Comparison of ENCODE assay signal across 9 cellular contexts in the genomic region with DNA sequence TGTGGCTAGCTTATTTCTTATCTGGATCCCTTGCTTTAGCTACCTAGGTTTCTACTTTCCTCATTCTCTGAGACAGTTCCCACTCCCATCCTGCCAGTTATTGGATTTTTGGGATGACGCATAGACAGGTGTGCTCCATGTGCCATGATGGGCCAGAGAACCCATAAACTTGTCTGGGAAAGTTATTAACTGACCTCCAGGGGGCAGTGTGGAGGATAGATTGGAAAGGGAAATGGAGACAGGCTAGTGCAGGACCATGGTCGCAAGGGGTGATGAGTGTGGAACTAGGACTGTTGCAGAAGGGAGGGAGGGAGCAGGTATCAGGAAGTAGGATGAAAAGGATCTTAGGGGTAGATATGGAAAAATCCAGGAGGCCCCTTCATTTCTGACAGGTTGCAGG.
DNase-seq lines count a peak whose midpoint lies in the region; ATAC-seq, FAIRE-seq and TF ChIP-seq lines count a peak whose summit lies in the region.
"Had no signal": no experiment of that assay in that cellular context is flagged by ENCODE, and none has a peak within 500 bp of the region (broad histone marks: within the 10 kb centered on the region; RNA-seq: fewer than 3 reads in every experiment).

No MANE protein-coding gene starts in this region.

- SMC1A ChIA-PET in GM12878 (lab: Charles Lee; ENCODE audit: uncharacterized antibody, unreplicated experiment), result interaction anchor here (1.0 to 1.6 kb wide), 9 partner anchors 8 to 191 kb away, joined by 3 to 5 read pairs (median 3); no protein-coding TSS in a partner anchor

- no peaks in the 10 kb centered on the region for H3K36me3 ChIP-seq in BJ (ENCODE audit: control insufficient read depth, insufficient read depth, low read length)
- no peaks in the 10 kb centered on the region for H3K36me3 ChIP-seq in GM12878 (ENCODE audit: control insufficient read depth in 2 of 2, insufficient read depth in 2 of 2, low read length in 1 of 2)
- H3K36me3 ChIP-seq in lower lobe of right lung, result no peaks in the 10 kb centered on the region
- H3K36me3 ChIP-seq in ovary, result no peaks in the 10 kb centered on the region

- intact Hi-C loops in GM12878 (cut with micrococcal nuclease; ENCODE audit: unreplicated experiment) (loop anchor here (1.0 kb wide), 1 partner anchor 189 kb away; no protein-coding TSS in a partner anchor), lower lobe of right lung (cut with DNase I) (no loop called here), ovary (cut with DNase I) (no loop called here)

- H3K27ac ChIP-seq in GM12878 (ENCODE audit: control insufficient read depth, insufficient read depth) (no peak overlapping the region), lower lobe of right lung (no peak overlapping the region), ovary (no peak overlapping the region)

- TF ChIP-seq EP300 in GM12878 (IDR thresholded peaks at IDR 0.05; ENCODE audit: borderline replicate concordance in 1 of 2, control insufficient read depth in 1 of 2, low read depth in 2 of 2, low read length in 2 of 2) (no peak), ovary (IDR thresholded peaks at IDR 0.05) (no peak)

- DNase-seq in BJ (ENCODE audit: low read depth) (no peak), NCI-H460 (ENCODE audit: extremely low read depth, low read depth) (peak; percentile 38), GM12878 (ENCODE audit: low read depth, low spot score) (peak; percentile 7), lower lobe of right lung (no peak), ovary (no peak), NCI-H2081 treated with DMSO at 0.1 percent for 48 hours (lab: John Stamatoyannopoulos, UW) (no peak)

- no peak overlapping the region for H3K9ac ChIP-seq in GM12878 (ENCODE audit: control insufficient read depth, insufficient read depth, low read length)

- H2AFZ ChIP-seq in GM12878 (ENCODE audit: control insufficient read depth, low read depth, low read length), result no peak overlapping the region

- in situ Hi-C loops in GM12878 (cut with MboI), result loop anchor here (5.0 kb wide), 1 partner anchor 191 kb away; no protein-coding TSS in a partner anchor

- H3K4me1 ChIP-seq in GM12878 (ENCODE audit: control insufficient read depth, insufficient read depth, low read length) (no peaks in the 10 kb centered on the region), lower lobe of right lung (no peaks in the 10 kb centered on the region), ovary (ENCODE audit: insufficient read depth) (no peaks in the 10 kb centered on the region)

- RAD21 ChIA-PET in GM12878 (lab: Charles Lee; ENCODE audit: unreplicated experiment), result interaction anchor here (0.7 to 1.4 kb wide), 7 partner anchors 16 to 406 kb away, joined by 3 to 4 read pairs (median 3); no protein-coding TSS in a partner anchor

- FAIRE-seq in GM12878 (lab: Jason Lieb, UNC), result no peak

- H3K27me3 ChIP-seq in BJ (ENCODE audit: control insufficient read depth, insufficient read depth, low read length) (no peaks in the 10 kb centered on the region), GM12878 (replicated peaks in 1 of 2; ENCODE audit: control insufficient read depth in 2 of 2, insufficient read depth in 2 of 2, low read length in 1 of 2) (no peaks in the 10 kb centered on the region; a peak in 1 of 4 replicates), lower lobe of right lung (ENCODE audit: low read depth) (no peaks in the 10 kb centered on the region), ovary (no peaks in the 10 kb centered on the region)

- no peak for TF ChIP-seq POLR2A in GM12878 (IDR thresholded peaks at IDR 0.05; ENCODE audit: low read depth, low read length)
- TF ChIP-seq POLR2A in ovary (IDR thresholded peaks at IDR 0.05), result no peak

- no TSS peak for BruUV-seq in GM12878 (replicated peaks; lab: Mats Ljungman, UMichigan)

- peak; percentile 42 for TF ChIP-seq CTCF in BJ (IDR thresholded peaks at IDR 0.05; ENCODE audit: insufficient read depth, low read depth, low read length)
- TF ChIP-seq CTCF in GM12874 (IDR thresholded peaks at IDR 0.05; ENCODE audit: insufficient read depth, low read depth, low read length), result peak; percentile 55
- TF ChIP-seq CTCF in GM12878 (IDR thresholded peaks at IDR 0.05 in 2 of 3, conservative IDR thresholded peaks at IDR 0.05 in 1 of 3; ENCODE audit: control insufficient read depth in 2 of 3, extremely low read depth in 1 of 3, insufficient read depth in 1 of 3, low read depth in 3 of 3, low read length in 3 of 3), result peak; percentile 46 to 64 (median 56)
- TF ChIP-seq CTCF in lower lobe of right lung (IDR thresholded peaks at IDR 0.05), result peak; percentile 53
- no peak for TF ChIP-seq CTCF in ovary (IDR thresholded peaks at IDR 0.05)

- H4K20me1 ChIP-seq in GM12878 (ENCODE audit: control insufficient read depth, insufficient read depth), result no peaks in the 10 kb centered on the region

- no peaks in the 10 kb centered on the region for H3K79me2 ChIP-seq in GM12878 (ENCODE audit: control insufficient read depth, insufficient read depth, low read length)

- no peak overlapping the region for H3K4me3 ChIP-seq in BJ (ENCODE audit: low read depth, low read length)
- H3K4me3 ChIP-seq in GM12878, result no peak overlapping the region
- H3K4me3 ChIP-seq in lower lobe of right lung, result no peak overlapping the region
- H3K4me3 ChIP-seq in ovary, result no peak overlapping the region
- H3K4me3 ChIP-seq: lung had no signal

- H3K9me3 ChIP-seq in GM12878 (replicated peaks; ENCODE audit: control insufficient read depth, insufficient read depth, low read length), result no peaks in the 10 kb centered on the region
- H3K9me3 ChIP-seq in lower lobe of right lung, result no peaks in the 10 kb centered on the region
- no peaks in the 10 kb centered on the region for H3K9me3 ChIP-seq in ovary

- POLR2A ChIA-PET in BJ (lab: Charles Lee), result no interaction called here
- POLR2A ChIA-PET in GM12878 (lab: Charles Lee), result interaction anchor here (0.6 to 1.2 kb wide), 2 partner anchors 10 to 403 kb away, joined by 3 read pairs; no protein-coding TSS in a partner anchor

- ATAC-seq in GM12878 (peak; percentile 84), lower lobe of right lung (peak; percentile 56 to 57), HG02571 (IDR thresholded peaks at IDR 0.05; ENCODE audit: unreplicated experiment) (no peak)

- H3K4me2 ChIP-seq in GM12878 (ENCODE audit: control insufficient read depth, insufficient read depth), result no peak overlapping the region

- WGBS in GM12878 (ENCODE audit: insufficient coverage, insufficient replicate concordance, low lambda C conversion rate, missing lambda C conversion rate), result 0% methylated on average over 2 of the region's 2 CpGs
- 54 to 60% (median 56%) methylated on average over 2 of the region's 2 CpGs for WGBS in ovary, 3 donors

- CTCF ChIA-PET in BJ (lab: Yijun Ruan, JAX), result interaction anchor here (0.9 to 1.7 kb wide), 7 partner anchors 9 to 198 kb away, joined by 3 to 6 read pairs (median 5); no protein-coding TSS in a partner anchor
- CTCF ChIA-PET in GM12878 (lab: Yijun Ruan, JAX), result interaction anchor here (0.7 to 3.8 kb wide), 24 partner anchors 9 to 405 kb away, joined by 3 to 38 read pairs (median 4); no protein-coding TSS in a partner anchor

- TF ChIP-seq RAD21 in GM12878 (IDR thresholded peaks at IDR 0.05; ENCODE audit: insufficient read depth, low read depth, low read length), result 0 out of 2 replicates have a peak, but pooled peaks have one; percentile 29

TF ChIP-seq in GM12878, 131 proteins besides CTCF, POLR2A, EP300 and RAD21:
- TF ChIP-seq ZNF217 (IDR thresholded peaks at IDR 0.05) (no peak), SMC3 (IDR thresholded peaks at IDR 0.05; ENCODE audit: borderline replicate concordance, low read length) (peak; percentile 56; the same call in 1 of the 2 replicates), ZNF384 (IDR thresholded peaks at IDR 0.05; ENCODE audit: borderline replicate concordance, low read depth, low read length) (no peak), SRF (IDR thresholded peaks at IDR 0.05; ENCODE audit: low read depth in 2 of 2, low read length in 2 of 2) (no peak), MXI1 (IDR thresholded peaks at IDR 0.05; ENCODE audit: low read depth, low read length) (no peak), MEF2B (IDR thresholded peaks at IDR 0.05; ENCODE audit: partially characterized antibody, poor library complexity, severe bottlenecking) (no peak), YY1 (IDR thresholded peaks at IDR 0.05; ENCODE audit: low read depth, low read length) (peak; percentile 40; the same call in 1 of the 2 replicates)
- TF ChIP-seq, protein P1, sequence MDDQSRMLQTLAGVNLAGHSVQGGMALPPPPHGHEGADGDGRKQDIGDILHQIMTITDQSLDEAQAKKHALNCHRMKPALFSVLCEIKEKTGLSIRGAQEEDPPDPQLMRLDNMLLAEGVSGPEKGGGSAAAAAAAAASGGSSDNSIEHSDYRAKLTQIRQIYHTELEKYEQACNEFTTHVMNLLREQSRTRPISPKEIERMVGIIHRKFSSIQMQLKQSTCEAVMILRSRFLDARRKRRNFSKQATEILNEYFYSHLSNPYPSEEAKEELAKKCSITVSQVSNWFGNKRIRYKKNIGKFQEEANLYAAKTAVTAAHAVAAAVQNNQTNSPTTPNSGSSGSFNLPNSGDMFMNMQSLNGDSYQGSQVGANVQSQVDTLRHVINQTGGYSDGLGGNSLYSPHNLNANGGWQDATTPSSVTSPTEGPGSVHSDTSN (IDR thresholded peaks at IDR 0.05; ENCODE audit: insufficient replicate concordance, low read depth, low read length), result no peak
TF ChIP-seq in GM12878: peak in this region for 2.

Comparison
In these comparisons a context has a peak if more than half of its experiments do, and no peak if none do; other contexts are left out.
1. DNase-seq: peak in NCI-H460 (single experiment) and GM12878 (single experiment); none in BJ (single experiment), lower lobe of right lung (single experiment), ovary (0 of 5) and NCI-H2081 treated with DMSO at 0.1 percent for 48 hours (single experiment).
2. CTCF ChIP-seq: peak in BJ (single experiment), GM12874 (single experiment), GM12878 (3 of 3) and lower lobe of right lung (single experiment); none in ovary (0 of 3).